In the genomic region with DNA sequence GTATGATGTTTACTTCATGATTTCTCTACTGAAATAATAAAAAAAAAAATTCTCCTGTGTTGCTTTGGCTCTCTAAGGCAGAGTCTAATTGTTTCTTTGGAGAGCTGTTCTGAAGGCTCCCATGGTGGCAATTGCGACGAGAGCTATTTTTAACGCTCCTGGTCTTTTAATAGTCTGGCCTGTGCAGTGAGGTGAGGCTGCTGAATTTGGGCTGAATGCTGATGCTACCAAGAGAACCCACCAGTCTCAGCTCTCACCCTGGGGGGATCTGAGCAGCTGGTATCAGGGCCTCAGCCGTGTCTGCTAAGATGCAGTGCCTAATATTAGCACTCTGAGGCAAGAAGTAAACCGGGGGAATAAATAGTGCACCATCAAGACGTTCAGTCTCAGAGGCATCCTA, we compare ENCODE assay signal across 1 cellular context.
TF ChIP-seq lines count a peak whose summit lies in the region.

No MANE protein-coding gene starts in this region.

TF ChIP-seq in H1, 55 proteins besides CTCF, POLR2A, EP300 and RAD21 (continued from another document):
- TF ChIP-seq SUZ12 (IDR thresholded peaks at IDR 0.05; ENCODE audit: low read length) (no peak), RFX5 (IDR thresholded peaks at IDR 0.05; ENCODE audit: borderline replicate concordance, low read depth, low read length) (no peak), CEBPB (IDR thresholded peaks at IDR 0.05; ENCODE audit: low read depth, low read length) (no peak), RNF2 (IDR thresholded peaks at IDR 0.05; ENCODE audit: borderline replicate concordance, low read depth, low read length, missing control alignments, poor library complexity, severe bottlenecking) (no peak), CREB1 (IDR thresholded peaks at IDR 0.05) (no peak), HDAC6 (IDR thresholded peaks at IDR 0.05; ENCODE audit: low read depth, low read length) (no peak), RXRA (IDR thresholded peaks at IDR 0.05; ENCODE audit: insufficient read depth, low read depth, low read length) (no peak), TAF7 (optimal IDR thresholded peaks at IDR 0.05; ENCODE audit: borderline replicate concordance, low read depth, low read length) (no peak), YY1 (IDR thresholded peaks at IDR 0.05; ENCODE audit: low read depth, low read length) (no peak), SIRT6 (IDR thresholded peaks at IDR 0.05; ENCODE audit: low read length) (no peak), PHF8 (conservative IDR thresholded peaks at IDR 0.05; ENCODE audit: low read depth, low read length) (no peak), KDM4A (IDR thresholded peaks at IDR 0.05; ENCODE audit: low read depth, low read length, severe bottlenecking) (no peak), JUND (IDR thresholded peaks at IDR 0.05; ENCODE audit: low read length) (no peak), NRF1 (IDR thresholded peaks at IDR 0.05; ENCODE audit: low read depth, low read length) (no peak), CHD2 (IDR thresholded peaks at IDR 0.05; ENCODE audit: low read length) (no peak), TAF1 (IDR thresholded peaks at IDR 0.05; ENCODE audit: low read depth, low read length) (no peak)
- TF ChIP-seq, protein P1, sequence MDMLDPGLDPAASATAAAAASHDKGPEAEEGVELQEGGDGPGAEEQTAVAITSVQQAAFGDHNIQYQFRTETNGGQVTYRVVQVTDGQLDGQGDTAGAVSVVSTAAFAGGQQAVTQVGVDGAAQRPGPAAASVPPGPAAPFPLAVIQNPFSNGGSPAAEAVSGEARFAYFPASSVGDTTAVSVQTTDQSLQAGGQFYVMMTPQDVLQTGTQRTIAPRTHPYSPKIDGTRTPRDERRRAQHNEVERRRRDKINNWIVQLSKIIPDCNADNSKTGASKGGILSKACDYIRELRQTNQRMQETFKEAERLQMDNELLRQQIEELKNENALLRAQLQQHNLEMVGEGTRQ (IDR thresholded peaks at IDR 0.05; ENCODE audit: low read length), result no peak
- TF ChIP-seq, protein P2, sequence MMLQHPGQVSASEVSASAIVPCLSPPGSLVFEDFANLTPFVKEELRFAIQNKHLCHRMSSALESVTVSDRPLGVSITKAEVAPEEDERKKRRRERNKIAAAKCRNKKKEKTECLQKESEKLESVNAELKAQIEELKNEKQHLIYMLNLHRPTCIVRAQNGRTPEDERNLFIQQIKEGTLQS (IDR thresholded peaks at IDR 0.05; ENCODE audit: insufficient read depth, low read depth, low read length), result no peak
TF ChIP-seq in H1: peak in this region for 0.
